Comparison of ENCODE assay signal across 1 cellular context in genomic region chr13:94416454-94417080, GRCh38.
TF ChIP-seq lines count a peak whose summit lies in the region.

No MANE protein-coding gene starts in this region.

TF ChIP-seq in H1, 55 proteins besides CTCF, POLR2A, EP300 and RAD21 (continued from another document):
- TF ChIP-seq SP4 (IDR thresholded peaks at IDR 0.05; ENCODE audit: low read length) (no peak), JUND (IDR thresholded peaks at IDR 0.05; ENCODE audit: low read length) (peak; percentile 58), SUZ12 (IDR thresholded peaks at IDR 0.05; ENCODE audit: low read length) (no peak), FOSL1 (IDR thresholded peaks at IDR 0.05; ENCODE audit: insufficient read depth, low read depth, low read length) (no peak), GABPA (IDR thresholded peaks at IDR 0.05; ENCODE audit: borderline replicate concordance, insufficient read depth, low read length) (no peak), CBX8 (IDR thresholded peaks at IDR 0.05; ENCODE audit: borderline replicate concordance, low read depth, low read length) (no peak), BACH1 (IDR thresholded peaks at IDR 0.05; ENCODE audit: low read length) (no peak), NANOG (IDR thresholded peaks at IDR 0.05; ENCODE audit: insufficient read depth, low read depth, low read length, poor library complexity, severe bottlenecking) (no peak), SRF (IDR thresholded peaks at IDR 0.05; ENCODE audit: low read depth, low read length) (peak; percentile 66; the same call in 1 of the 2 replicates), MAX (IDR thresholded peaks at IDR 0.05) (no peak), KDM4A (IDR thresholded peaks at IDR 0.05; ENCODE audit: low read depth, low read length, severe bottlenecking) (no peak), SP2 (IDR thresholded peaks at IDR 0.05; ENCODE audit: low read length) (no peak), TBP (IDR thresholded peaks at IDR 0.05; ENCODE audit: low read depth, low read length) (no peak), CEBPB (IDR thresholded peaks at IDR 0.05; ENCODE audit: low read depth, low read length) (peak; percentile 99), SIN3A (conservative IDR thresholded peaks at IDR 0.05 in 1 of 2, IDR thresholded peaks at IDR 0.05 in 1 of 2; ENCODE audit: low read depth in 1 of 2, low read length in 2 of 2) (no peak), BCL11A (IDR thresholded peaks at IDR 0.05; ENCODE audit: low read depth in 2 of 2, low read length in 2 of 2) (no peak), SIX5 (IDR thresholded peaks at IDR 0.05; ENCODE audit: low read depth, low read length) (no peak), ATF3 (IDR thresholded peaks at IDR 0.05; ENCODE audit: insufficient read depth, low read depth, low read length) (peak; percentile 73), CHD7 (IDR thresholded peaks at IDR 0.05; ENCODE audit: insufficient replicate concordance, low read length) (no peak), SP1 (IDR thresholded peaks at IDR 0.05; ENCODE audit: low read depth, low read length) (no peak), EGR1 (IDR thresholded peaks at IDR 0.05; ENCODE audit: borderline replicate concordance, low read depth, low read length) (0 out of 2 replicates have a peak, but pooled peaks have one; percentile 32), RNF2 (IDR thresholded peaks at IDR 0.05; ENCODE audit: borderline replicate concordance, low read depth, low read length, missing control alignments, poor library complexity, severe bottlenecking) (no peak), YY1 (IDR thresholded peaks at IDR 0.05; ENCODE audit: low read depth, low read length) (0 out of 2 replicates have a peak, but pooled peaks have one; percentile 12), BRCA1 (IDR thresholded peaks at IDR 0.05; ENCODE audit: low read depth, low read length) (no peak; the same call in 1 of the 2 replicates), RFX5 (IDR thresholded peaks at IDR 0.05; ENCODE audit: borderline replicate concordance, low read depth, low read length) (no peak), GTF2F1 (IDR thresholded peaks at IDR 0.05; ENCODE audit: borderline replicate concordance, low read depth, low read length) (no peak), EZH2 (IDR thresholded peaks at IDR 0.05; ENCODE audit: low read depth, low read length, severe bottlenecking) (no peak), SIRT6 (IDR thresholded peaks at IDR 0.05; ENCODE audit: low read length) (no peak), HDAC2 (IDR thresholded peaks at IDR 0.05; ENCODE audit: borderline replicate concordance in 1 of 2, low read depth in 2 of 2, low read length in 2 of 2) (no peak), TAF7 (optimal IDR thresholded peaks at IDR 0.05; ENCODE audit: borderline replicate concordance, low read depth, low read length) (no peak), POU5F1 (IDR thresholded peaks at IDR 0.05; ENCODE audit: low read depth, low read length) (no peak), ZNF274 (IDR thresholded peaks at IDR 0.05; ENCODE audit: borderline replicate concordance, extremely low read depth, low read length) (no peak), HDAC6 (IDR thresholded peaks at IDR 0.05; ENCODE audit: low read depth, low read length) (no peak), RBBP5 (IDR thresholded peaks at IDR 0.05; ENCODE audit: borderline replicate concordance, low read depth, low read length) (no peak), MAFK (IDR thresholded peaks at IDR 0.05; ENCODE audit: low read depth, low read length) (no peak), KDM5A (IDR thresholded peaks at IDR 0.05; ENCODE audit: low read length) (no peak), E2F6 (IDR thresholded peaks at IDR 0.05) (no peak), ASH2L (IDR thresholded peaks at IDR 0.05; ENCODE audit: low read length) (peak; percentile 31), CBX5 (IDR thresholded peaks at IDR 0.05; ENCODE audit: low read depth, low read length) (no peak), CHD1 (IDR thresholded peaks at IDR 0.05; ENCODE audit: low read depth, low read length) (no peak), ATF2 (IDR thresholded peaks at IDR 0.05; ENCODE audit: low read length) (no peak), SAP30 (IDR thresholded peaks at IDR 0.05; ENCODE audit: insufficient read depth, insufficient replicate concordance, low read length) (no peak), POLR2AphosphoS5 (IDR thresholded peaks at IDR 0.05; ENCODE audit: low read depth, low read length) (no peak), RXRA (IDR thresholded peaks at IDR 0.05; ENCODE audit: insufficient read depth, low read depth, low read length) (no peak), KDM1A (IDR thresholded peaks at IDR 0.05; ENCODE audit: borderline replicate concordance, low read length) (no peak)
